Comparison of ENCODE assay signal across 37 cellular contexts in the genomic region with DNA sequence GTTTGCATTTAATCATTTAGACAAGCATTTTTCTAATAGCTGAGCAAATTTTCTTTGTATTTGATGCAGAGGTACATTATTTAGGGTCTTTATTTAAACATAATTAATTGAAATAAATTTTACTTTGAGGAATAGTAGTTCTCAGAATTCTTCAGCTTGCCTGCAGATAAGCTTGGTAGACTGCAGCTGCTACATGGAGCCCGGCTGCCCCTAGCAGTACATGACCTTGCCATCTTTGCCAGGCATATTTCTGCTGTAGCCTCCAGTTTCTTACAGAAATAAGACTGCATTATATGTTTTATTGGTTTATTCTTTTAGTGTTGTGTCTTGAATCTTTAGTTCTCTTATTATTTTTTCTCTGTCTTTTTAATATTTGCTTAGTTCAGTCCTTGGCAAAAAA.
"Had no signal": no experiment of that assay in that cellular context is flagged by ENCODE, and none has a peak within 500 bp of the region (broad histone marks: within the 10 kb centered on the region; RNA-seq: fewer than 3 reads in every experiment).

No MANE protein-coding gene starts in this region.

- H3K4me3 ChIP-seq: adrenal gland, body of pancreas, cardiac muscle cell had no signal

- H3K27me3 Mint-ChIP-seq: activated CD4-positive, alpha-beta T cell treated with anti-CD3 and anti-CD28 coated beads, Interleukin-2, amount 10 ng/mL, durations not matched to agents 7 days and 5 days; central memory CD8-positive, alpha-beta T cell had no signal

- H3K4me1 ChIP-seq: adrenal gland, body of pancreas had no signal

- H3K27ac Mint-ChIP-seq: activated CD4-positive, alpha-beta T cell treated with anti-CD3 and anti-CD28 coated beads for 36 hours; activated CD4-positive, alpha-beta T cell treated with anti-CD3 and anti-CD28 coated beads, Interleukin-2, amount 10 ng/mL, durations not matched to agents 7 days and 5 days; activated CD8-positive, alpha-beta T cell treated with anti-CD3 and anti-CD28 coated beads for 36 hours; activated naive CD4-positive, alpha-beta T cell treated with anti-CD3 and anti-CD28 coated beads for 36 hours; activated naive CD4-positive, alpha-beta T cell treated with anti-CD3 and anti-CD28 coated beads, Interleukin-2, amount 50 U/mL, for 72 hours; activated naive CD8-positive, alpha-beta T cell treated with anti-CD3 and anti-CD28 coated beads for 36 hours; activated T-cell treated with anti-CD3 and anti-CD28 coated beads, Interleukin-2, amount 50 U/mL, for 72 hours; activated T-helper 1 cell treated with anti-CD3 and anti-CD28 coated beads, Interleukin-12 subunit alpha, Interleukin-12 subunit beta, Interleukin-2, Interleukin-4 antibody, amounts not matched to agents 30 ng/mL and 10 ng/mL and 1 ng/mL, durations not matched to agents 14 hours and 24 hours and 36 hours; activated T-helper 17 cell treated with anti-CD3 and anti-CD28 coated beads, Interleukin-2, amount 50 U/mL, for 72 hours; T-helper 1 cell treated with Interleukin-12 subunit alpha and Interleukin-12 subunit beta and Interleukin-4 antibody, amounts not matched to agents 30 μg/mL and 1 μg/mL, for 36 hours; T-helper 2 cell treated with Interferon-gamma antibody and Interleukin-4, amounts not matched to agents 5 μg/mL and 100 μg/mL, for 36 hours; WTC11 had no signal

- H3K4me3 Mint-ChIP-seq: activated CD4-positive, alpha-beta T cell treated with anti-CD3 and anti-CD28 coated beads for 36 hours; activated CD4-positive, alpha-beta T cell treated with anti-CD3 and anti-CD28 coated beads, Interleukin-2, amount 10 ng/mL, durations not matched to agents 7 days and 5 days; activated CD8-positive, alpha-beta T cell treated with anti-CD3 and anti-CD28 coated beads for 36 hours; activated naive CD4-positive, alpha-beta T cell treated with anti-CD3 and anti-CD28 coated beads for 36 hours; activated naive CD8-positive, alpha-beta T cell treated with anti-CD3 and anti-CD28 coated beads for 36 hours; activated T-cell treated with anti-CD3 and anti-CD28 coated beads, Interleukin-2, amount 50 U/mL, for 4 hours; activated T-cell treated with anti-CD3 and anti-CD28 coated beads, Interleukin-2, amount 50 U/mL, for 72 hours; activated T-helper 1 cell treated with anti-CD3 and anti-CD28 coated beads, Interleukin-12 subunit alpha, Interleukin-12 subunit beta, Interleukin-2, Interleukin-4 antibody, amounts not matched to agents 30 ng/mL and 10 ng/mL and 1 ng/mL, durations not matched to agents 14 hours and 24 hours and 36 hours; activated T-helper 17 cell treated with anti-CD3 and anti-CD28 coated beads, Interleukin-2, amount 50 U/mL, for 72 hours; central memory CD8-positive, alpha-beta T cell; T-helper 1 cell treated with Interleukin-12 subunit alpha and Interleukin-12 subunit beta and Interleukin-4 antibody, amounts not matched to agents 30 μg/mL and 1 μg/mL, for 36 hours; T-helper 2 cell treated with Interferon-gamma antibody and Interleukin-4, amounts not matched to agents 5 μg/mL and 100 μg/mL, for 36 hours; WTC11 had no signal

- H3K4me1 Mint-ChIP-seq: activated CD4-positive, alpha-beta T cell treated with anti-CD3 and anti-CD28 coated beads for 36 hours; activated CD4-positive, alpha-beta T cell treated with anti-CD3 and anti-CD28 coated beads, Interleukin-2, amount 10 ng/mL, durations not matched to agents 7 days and 5 days; activated naive CD8-positive, alpha-beta T cell treated with anti-CD3 and anti-CD28 coated beads for 36 hours; activated T-helper 17 cell treated with anti-CD3 and anti-CD28 coated beads, Interleukin-2, amount 50 U/mL, for 72 hours; central memory CD8-positive, alpha-beta T cell had no signal

- H3K36me3 Mint-ChIP-seq: activated naive CD4-positive, alpha-beta T cell treated with anti-CD3 and anti-CD28 coated beads, Interleukin-2, amount 50 U/mL, for 72 hours; activated naive CD8-positive, alpha-beta T cell treated with anti-CD3 and anti-CD28 coated beads for 36 hours; WTC11 had no signal

- ATAC-seq: activated CD4-positive, alpha-beta T cell treated with anti-CD3 and anti-CD28 coated beads for 36 hours; activated CD4-positive, CD25-positive, alpha-beta regulatory T cell treated with anti-CD3 and anti-CD28 coated beads, Interleukin-2, amount 50 U/mL, for 24 hours; activated CD8-positive, alpha-beta T cell treated with anti-CD3 and anti-CD28 coated beads for 36 hours; activated naive CD4-positive, alpha-beta T cell treated with anti-CD3 and anti-CD28 coated beads, Interleukin-2, amount 50 U/mL, for 72 hours; activated T-cell treated with anti-CD3 and anti-CD28 coated beads, Interleukin-2, amount 50 U/mL, for 4 hours; activated T-cell treated with anti-CD3 and anti-CD28 coated beads, Interleukin-2, amount 50 U/mL, for 72 hours; activated T-helper 17 cell treated with anti-CD3 and anti-CD28 coated beads, Interleukin-2, amount 50 U/mL, for 72 hours; body of pancreas; WTC11 had no signal

- H3K27me3 ChIP-seq: adrenal gland, body of pancreas, cardiac muscle cell had no signal

- DNase-seq: activated CD4-positive, alpha-beta T cell treated with anti-CD3 and anti-CD28 coated beads for 1 hour; activated CD4-positive, alpha-beta T cell treated with anti-CD3 and anti-CD28 coated beads for 36 hours; activated CD4-positive, alpha-beta T cell treated with anti-CD3 and anti-CD28 coated beads for 48 hours; activated CD4-positive, alpha-beta T cell treated with anti-CD3 and anti-CD28 coated beads, Interleukin-2, amount 10 ng/mL, durations not matched to agents 7 days and 5 days; activated CD4-positive, alpha-beta T cell treated with anti-CD3 and anti-CD28 coated beads, Interleukin-2, amount 50 U/mL, for 48 hours; activated CD4-positive, CD25-positive, alpha-beta regulatory T cell; activated CD8-positive, alpha-beta memory T cell treated with anti-CD3 and anti-CD28 coated beads, Interleukin-2, amount 50 U/mL, for 4 hours; activated CD8-positive, alpha-beta T cell treated with anti-CD3 and anti-CD28 coated beads for 36 hours; activated effector memory CD4-positive, alpha-beta T cell treated with anti-CD3 and anti-CD28 coated beads, Interleukin-2, amount 50 U/mL, for 16 hours; activated gamma-delta T cell treated with Interleukin-2 at 50 U/mL for 16 hours; activated naive CD4-positive, alpha-beta T cell; activated naive CD4-positive, alpha-beta T cell treated with anti-CD3 and anti-CD28 coated beads for 36 hours; activated naive CD4-positive, alpha-beta T cell treated with anti-CD3 and anti-CD28 coated beads, Interleukin-2, amount 50 U/mL, for 16 hours; activated naive CD8-positive, alpha-beta T cell treated with anti-CD3 and anti-CD28 coated beads for 36 hours; activated T-cell treated with anti-CD3 and anti-CD28 coated beads for 4 hours; activated T-cell treated with anti-CD3 and anti-CD28 coated beads, Interleukin-2, amount 50 U/mL, for 1 hour; activated T-cell treated with anti-CD3 and anti-CD28 coated beads, Interleukin-2, amount 50 U/mL, for 4 hours; activated T-cell treated with anti-CD3 and anti-CD28 coated beads, Interleukin-2, amount 50 U/mL, for 72 hours; amniotic stem cell; aorta; body of pancreas; caudate nucleus; cerebellar nuclear complex; T-helper 1 cell; T-helper 2 cell; T-helper 9 cell; WERI-Rb-1 had no signal

- H3K9me3 Mint-ChIP-seq: activated CD4-positive, alpha-beta T cell treated with anti-CD3 and anti-CD28 coated beads, Interleukin-2, amount 10 ng/mL, durations not matched to agents 7 days and 5 days; activated CD8-positive, alpha-beta T cell treated with anti-CD3 and anti-CD28 coated beads for 36 hours; activated naive CD4-positive, alpha-beta T cell treated with anti-CD3 and anti-CD28 coated beads for 36 hours; activated naive CD4-positive, alpha-beta T cell treated with anti-CD3 and anti-CD28 coated beads, Interleukin-2, amount 50 U/mL, for 72 hours; activated naive CD8-positive, alpha-beta T cell treated with anti-CD3 and anti-CD28 coated beads for 36 hours; activated T-cell treated with anti-CD3 and anti-CD28 coated beads, Interleukin-2, amount 50 U/mL, for 4 hours; activated T-cell treated with anti-CD3 and anti-CD28 coated beads, Interleukin-2, amount 50 U/mL, for 72 hours; activated T-helper 1 cell treated with anti-CD3 and anti-CD28 coated beads, Interleukin-12 subunit alpha, Interleukin-12 subunit beta, Interleukin-2, Interleukin-4 antibody, amounts not matched to agents 30 ng/mL and 10 ng/mL and 1 ng/mL, durations not matched to agents 14 hours and 24 hours and 36 hours; activated T-helper 17 cell treated with anti-CD3 and anti-CD28 coated beads, Interleukin-2, amount 50 U/mL, for 72 hours; central memory CD8-positive, alpha-beta T cell; T-helper 1 cell treated with Interleukin-12 subunit alpha and Interleukin-12 subunit beta and Interleukin-4 antibody, amounts not matched to agents 30 μg/mL and 1 μg/mL, for 36 hours; T-helper 2 cell treated with Interferon-gamma antibody and Interleukin-4, amounts not matched to agents 5 μg/mL and 100 μg/mL, for 36 hours had no signal

- H3K9me3 ChIP-seq: adrenal gland, body of pancreas had no signal

- H3K27ac ChIP-seq: adrenal gland, body of pancreas, cardiac muscle cell, WERI-Rb-1 had no signal
